ENCODE assay signal across 15 cellular contexts in the genomic region with DNA sequence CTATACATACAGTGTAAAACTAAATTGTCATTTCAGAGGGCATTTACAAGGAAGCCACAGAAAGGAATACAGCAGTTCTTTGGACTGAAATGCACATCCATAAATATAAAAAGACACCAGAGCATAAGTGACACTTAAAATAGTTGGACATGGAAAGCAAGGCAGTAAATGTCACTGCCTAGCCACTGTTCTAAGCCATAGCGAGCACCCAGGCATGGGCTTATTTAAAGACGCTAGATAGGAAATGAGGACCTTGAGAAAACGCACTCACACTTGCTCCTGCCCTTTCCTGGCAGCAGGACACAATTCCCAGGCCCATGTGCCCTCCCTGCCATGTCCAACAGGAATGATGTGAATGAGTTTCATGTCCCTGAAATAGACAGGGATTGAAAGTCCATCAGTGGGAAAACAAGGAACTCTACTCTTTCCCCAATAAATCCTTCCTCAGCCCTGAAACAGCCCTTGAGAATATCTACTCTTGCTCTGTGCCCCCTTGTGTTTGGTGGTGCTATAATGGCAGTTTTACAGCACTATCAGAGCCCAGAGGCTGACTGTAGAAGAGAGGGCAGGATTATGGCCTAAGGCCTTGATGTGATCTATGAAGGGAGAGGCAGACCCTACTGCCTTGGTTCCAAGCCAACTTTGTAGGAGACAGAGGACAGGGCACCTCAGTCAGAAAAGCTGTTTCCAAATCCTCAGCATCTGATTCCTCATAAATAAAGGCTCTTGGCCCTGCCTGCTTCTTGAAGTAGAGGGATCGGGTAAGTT.
A peak's percentile ranks its signal among the peaks of the same experiment; 100 is the strongest.
DNase-seq lines count a peak whose midpoint lies in the region; ATAC-seq and TF ChIP-seq lines count a peak whose summit lies in the region.
"Had no signal": no experiment of that assay in that cellular context is flagged by ENCODE, and none has a peak within 500 bp of the region (broad histone marks: within the 10 kb centered on the region; RNA-seq: fewer than 3 reads in every experiment).

No MANE protein-coding gene starts in this region.

- no peak overlapping the region for H3K4me3 Mint-ChIP-seq in WTC11
- no peak overlapping the region for H3K4me3 Mint-ChIP-seq in activated naive CD8-positive, alpha-beta T cell treated with anti-CD3 and anti-CD28 coated beads, Interleukin-2, amount 50 U/mL, for 24 hours
- H3K4me3 Mint-ChIP-seq: CD8-positive, alpha-beta memory T cell had no signal

- 0 out of 2 replicates have a peak, but pooled peaks have one; percentile 4 for TF ChIP-seq RAD21 in SK-N-SH (IDR thresholded peaks at IDR 0.05; ENCODE audit: low read length)

- CTCF ChIA-PET in SK-N-SH (lab: Yijun Ruan, JAX) (interaction anchor here (1.5 kb wide), 1 partner anchor 412 kb away, joined by 3 read pairs; no protein-coding TSS in a partner anchor), WTC11 (lab: Charles Lee) (no interaction called here)

- H3K4me3 ChIP-seq in SK-N-SH (ENCODE audit: low read depth in 2 of 2, low read length in 1 of 2), result no peak overlapping the region
- no peak overlapping the region for H3K4me3 ChIP-seq in upper lobe of right lung
- H3K4me3 ChIP-seq: BLaER1 treated with 17β-estradiol and CSF1 and Interleukin-3, amounts not matched to agents 10 nM and 100 nM had no signal

- H3K4me2 ChIP-seq in SK-N-SH, result no peak overlapping the region
- H3K4me2 ChIP-seq: BLaER1 treated with 17β-estradiol and CSF1 and Interleukin-3, amounts not matched to agents 10 nM and 100 nM had no signal

- peak in 1 of 2 experiments; percentile 72; a peak in 2 of 4 replicates for TF ChIP-seq EP300 in SK-N-SH (IDR thresholded peaks at IDR 0.05; ENCODE audit: borderline replicate concordance in 1 of 2, low read depth in 1 of 2, low read length in 1 of 2)

- H3K27me3 ChIP-seq in SK-N-SH (ENCODE audit: insufficient read depth), result no peaks in the 10 kb centered on the region
- H3K27me3 ChIP-seq in upper lobe of right lung, result no peaks in the 10 kb centered on the region
- H3K27me3 ChIP-seq: BLaER1 treated with 17β-estradiol and CSF1 and Interleukin-3, amounts not matched to agents 10 nM and 100 nM had no signal

- H3K36me3 ChIP-seq in SK-N-SH (replicated peaks in 1 of 2; ENCODE audit: control insufficient read depth in 1 of 2, insufficient read depth in 2 of 2, low read length in 1 of 2) (peaks cover 0 to 60% of the 10 kb centered on the region in 2 experiments), upper lobe of right lung (no peaks in the 10 kb centered on the region)
- H3K36me3 ChIP-seq: BLaER1 treated with 17β-estradiol and CSF1 and Interleukin-3, amounts not matched to agents 10 nM and 100 nM had no signal

- H3K9me3 ChIP-seq in SK-N-SH (no peaks in the 10 kb centered on the region), upper lobe of right lung (no peaks in the 10 kb centered on the region)

- H3K4me1 Mint-ChIP-seq in WTC11, result no peaks in the 10 kb centered on the region
- no peaks in the 10 kb centered on the region for H3K4me1 Mint-ChIP-seq in activated naive CD8-positive, alpha-beta T cell treated with anti-CD3 and anti-CD28 coated beads, Interleukin-2, amount 50 U/mL, for 24 hours
- H3K4me1 Mint-ChIP-seq: CD8-positive, alpha-beta memory T cell had no signal

- peaks cover 4% of the 10 kb centered on the region for H3F3A ChIP-seq in SK-N-SH (replicated peaks; ENCODE audit: insufficient read depth)

- intact Hi-C loops in upper lobe of right lung (cut with DNase I), result no loop called here

- H4K20me1 ChIP-seq in SK-N-SH (ENCODE audit: insufficient read depth), result no peaks in the 10 kb centered on the region
- H4K20me1 ChIP-seq: BLaER1 treated with 17β-estradiol and CSF1 and Interleukin-3, amounts not matched to agents 10 nM and 100 nM had no signal

- no peaks in the 10 kb centered on the region for H3K9me2 ChIP-seq in SK-N-SH

- H2AFZ ChIP-seq in SK-N-SH (ENCODE audit: low read depth), result no peak overlapping the region

- peaks cover 0 to 32% of the 10 kb centered on the region in 2 experiments; a peak in 2 of 4 replicates for H3K4me1 ChIP-seq in SK-N-SH (ENCODE audit: control insufficient read depth in 1 of 2, insufficient read depth in 2 of 2, low read depth in 1 of 2, low read length in 1 of 2)
- peaks cover 5% of the 10 kb centered on the region for H3K4me1 ChIP-seq in upper lobe of right lung

- ATAC-seq in SK-N-SH treated with all-trans-retinoic acid at 6 μM for 48 hours (no peak; the same call in 2 of the 3 replicates), WTC11 (peak; percentile 71), upper lobe of right lung (no peak), HG03457 (IDR thresholded peaks at IDR 0.05; ENCODE audit: unreplicated experiment) (no peak)
- no peak for ATAC-seq in activated naive CD8-positive, alpha-beta T cell treated with anti-CD3 and anti-CD28 coated beads, Interleukin-2, amount 50 U/mL, for 24 hours

- no peak overlapping the region for H3K9ac ChIP-seq in SK-N-SH
- H3K9ac ChIP-seq: BLaER1 treated with 17β-estradiol and CSF1 and Interleukin-3, amounts not matched to agents 10 nM and 100 nM had no signal

- TF ChIP-seq CTCF in SK-N-SH (IDR thresholded peaks at IDR 0.05) (no peak), WTC11 (IDR thresholded peaks at IDR 0.05) (no peak), upper lobe of right lung (IDR thresholded peaks at IDR 0.05) (no peak)

- 85% methylated on average over 4 of the region's 4 CpGs for WGBS in SK-N-SH (ENCODE audit: low lambda C conversion rate)

- H3K79me2 ChIP-seq in SK-N-SH (ENCODE audit: insufficient read depth), result peaks cover 9% of the 10 kb centered on the region; the same call in 1 of the 2 replicates

- H3K9me3 Mint-ChIP-seq in WTC11, result peaks cover 10% of the 10 kb centered on the region
- no peaks in the 10 kb centered on the region for H3K9me3 Mint-ChIP-seq in activated naive CD8-positive, alpha-beta T cell treated with anti-CD3 and anti-CD28 coated beads, Interleukin-2, amount 50 U/mL, for 24 hours
- H3K9me3 Mint-ChIP-seq: CD8-positive, alpha-beta memory T cell had no signal

- no peak overlapping the region for H3K27ac Mint-ChIP-seq in WTC11
- H3K27ac Mint-ChIP-seq in activated naive CD8-positive, alpha-beta T cell treated with anti-CD3 and anti-CD28 coated beads, Interleukin-2, amount 50 U/mL, for 24 hours, result no peak overlapping the region
- H3K27ac Mint-ChIP-seq: CD8-positive, alpha-beta memory T cell had no signal

- no peaks in the 10 kb centered on the region for H3K27me3 Mint-ChIP-seq in WTC11 (ENCODE audit: low read depth)
- H3K27me3 Mint-ChIP-seq in activated naive CD8-positive, alpha-beta T cell treated with anti-CD3 and anti-CD28 coated beads, Interleukin-2, amount 50 U/mL, for 24 hours, result peaks cover 2% of the 10 kb centered on the region

- POLR2A ChIA-PET in SK-N-SH (lab: Yijun Ruan, JAX), result interaction anchor here (0.5 kb wide), 1 partner anchor 13 kb away, joined by 3 read pairs; no protein-coding TSS in a partner anchor
- POLR2A ChIA-PET in WTC11 (lab: Charles Lee), result no interaction called here

- H3K27ac ChIP-seq in SK-N-SH (ENCODE audit: low read depth in 2 of 2, low read length in 1 of 2), result no peak overlapping the region
- H3K27ac ChIP-seq in upper lobe of right lung, result peak overlapping the region; percentile 12
- H3K27ac ChIP-seq: BLaER1 treated with 17β-estradiol and CSF1 and Interleukin-3, amounts not matched to agents 10 nM and 100 nM had no signal

- DNase-seq in SK-N-SH (peak; percentile 42), WTC11 (ENCODE audit: low spot score) (no peak), left kidney (ENCODE audit: low read depth, low spot score) (peak; percentile 14), upper lobe of right lung (no peak), islet precursor cell (no peak)
- DNase-seq in activated naive CD8-positive, alpha-beta T cell treated with anti-CD3 and anti-CD28 coated beads, Interleukin-2, amount 50 U/mL, for 24 hours, result no peak
- DNase-seq: CD8-positive, alpha-beta memory T cell; DMS79 treated with DMSO at 0.1 percent for 48 hours; NCI-H187 treated with DMSO at 0.1 percent for 48 hours; NCI-H2171 treated with DMSO at 0.1 percent for 48 hours; NCI-H446 treated with DMSO at 0.1 percent for 48 hours; NCI-H774 had no signal

- H3K36me3 Mint-ChIP-seq in WTC11, result peaks cover 4% of the 10 kb centered on the region
- no peaks in the 10 kb centered on the region for H3K36me3 Mint-ChIP-seq in activated naive CD8-positive, alpha-beta T cell treated with anti-CD3 and anti-CD28 coated beads, Interleukin-2, amount 50 U/mL, for 24 hours (ENCODE audit: low read depth)
- H3K36me3 Mint-ChIP-seq: CD8-positive, alpha-beta memory T cell had no signal

TF ChIP-seq in SK-N-SH, 30 proteins besides CTCF, POLR2A, EP300 and RAD21:
- no peak for TF ChIP-seq MXI1 (IDR thresholded peaks at IDR 0.05; ENCODE audit: low read depth, low read length)
- peak; percentile 10 for TF ChIP-seq CHD2 (IDR thresholded peaks at IDR 0.05; ENCODE audit: low read length, partially characterized antibody)
- peak; percentile 89 for TF ChIP-seq GATA2 (CRISPR knock-in tag; IDR thresholded peaks at IDR 0.05)
- no peak for TF ChIP-seq RXRA (IDR thresholded peaks at IDR 0.05; ENCODE audit: borderline replicate concordance, low read depth)
- TF ChIP-seq FOXJ3 (CRISPR knock-in tag; IDR thresholded peaks at IDR 0.05), result peak; percentile 55; the same call in 1 of the 2 replicates

TF ChIP-seq in SK-N-SH treated with all-trans-retinoic acid at 6 μM for 48 hours, 23 proteins besides CTCF, POLR2A, EP300 and RAD21 (continues in another document):
- TF ChIP-seq ZC3H10 (CRISPR knock-in tag; IDR thresholded peaks at IDR 0.05) (no peak), GLIS3 (CRISPR knock-in tag; IDR thresholded peaks at IDR 0.05) (no peak), TCF4 (CRISPR knock-in tag; IDR thresholded peaks at IDR 0.05; ENCODE audit: borderline replicate concordance) (no peak), ZNF70 (CRISPR knock-in tag; IDR thresholded peaks at IDR 0.05) (no peak), OSR1 (CRISPR knock-in tag; IDR thresholded peaks at IDR 0.05) (no peak)

TF ChIP-seq in WTC11, 78 proteins besides CTCF, POLR2A, EP300 and RAD21 (continues in another document):
- no peak for TF ChIP-seq OVOL2 (CRISPR knock-in tag; IDR thresholded peaks at IDR 0.05; ENCODE audit: borderline replicate concordance)
- TF ChIP-seq TEAD1 (CRISPR knock-in tag; IDR thresholded peaks at IDR 0.05), result no peak
- TF ChIP-seq ZNF671 (CRISPR knock-in tag; IDR thresholded peaks at IDR 0.05), result no peak
- TF ChIP-seq KAT7 (CRISPR knock-in tag; IDR thresholded peaks at IDR 0.05; ENCODE audit: borderline replicate concordance), result no peak
- TF ChIP-seq SOX15 (CRISPR knock-in tag; IDR thresholded peaks at IDR 0.05), result no peak
- no peak for TF ChIP-seq EMX1 (CRISPR knock-in tag; IDR thresholded peaks at IDR 0.05)

Comparison
In these comparisons a context has a peak if more than half of its experiments do, and no peak if none do; other contexts are left out.
1. DNase-seq: peak in SK-N-SH (single experiment) and left kidney (single experiment); none in WTC11 (single experiment), upper lobe of right lung (single experiment), activated naive CD8-positive, alpha-beta T cell treated with anti-CD3 and anti-CD28 coated beads, Interleukin-2, amount 50 U/mL, for 24 hours (single experiment) and islet precursor cell (single experiment).